In genomic region chr19:14080887-14081796, GRCh38 we compare ENCODE assay signal across 8 cellular contexts. TPM values are rescaled to one million over a fixed set of nuclear protein-coding genes. Genes with fewer than 3 reads are reported as not detected.
A peak's percentile ranks its signal among the peaks of the same experiment; 100 is the strongest.
DNase-seq lines count a peak whose midpoint lies in the region; ATAC-seq, FAIRE-seq and TF ChIP-seq lines count a peak whose summit lies in the region.

No MANE protein-coding gene starts in this region.

- H3K4me3 Mint-ChIP-seq in memory B cell: peak overlapping the region; percentile 91

- H3K4me1 ChIP-seq in H1 (replicated peaks in 1 of 4; ENCODE audit: control insufficient read depth in 3 of 4, insufficient read depth in 4 of 4, low read length in 3 of 4): peaks cover 0 to 3% (median 0%) of the 10 kb centered on the region in 4 experiments; a peak in 1 of 7 replicates

- POLR2A ChIA-PET in H1 (lab: Charles Lee; ENCODE audit: partially characterized antibody): interaction anchor here (0.6 to 2.1 kb wide), 7 partner anchors 11 to 306 kb away, joined by 3 to 6 read pairs (median 3); a partner anchor contains a TSS

- no peaks in the 10 kb centered on the region for H3K79me1 ChIP-seq in H1 (ENCODE audit: low read depth, low read length)

- WGBS in H1 (ENCODE audit: extremely low coverage in 1 of 2, insufficient coverage in 1 of 2, insufficient read length in 1 of 2, insufficient replicate concordance in 2 of 2, low coverage in 1 of 2, low lambda C conversion rate in 2 of 2, missing lambda C conversion rate in 1 of 2), 2 experiments: 3% methylated on average over 39 of the region's 50 CpGs; no CpG with 5 or more reads in 1 of the 2 experiments

- H3K4me3 ChIP-seq in H1 (ENCODE audit: extremely low read depth in 1 of 4, insufficient read depth in 2 of 4, low read depth in 3 of 4, low read length in 4 of 4): peak overlapping the region; percentile 63 to 77 (median 70)

- no peak overlapping the region for H2AK5ac ChIP-seq in H1 (ENCODE audit: low read depth, low read length)

- H4K8ac ChIP-seq in H1 (ENCODE audit: extremely low read depth, insufficient read depth, low read length): no peak overlapping the region

- H4K20me1 ChIP-seq in H1 (replicated peaks in 1 of 2; ENCODE audit: control insufficient read depth in 1 of 2, insufficient read depth in 2 of 2, low read length in 2 of 2): peaks cover 0 to 2% of the 10 kb centered on the region in 2 experiments

- peaks cover 4% of the 10 kb centered on the region; the same call in 1 of the 2 replicates for H3K23me2 ChIP-seq in H1 (ENCODE audit: low read depth, low read length)

- FAIRE-seq in H1 (lab: Jason Lieb, UNC): peak; percentile 96

- H2BK20ac ChIP-seq in H1 (ENCODE audit: low read length): no peak overlapping the region

- TF ChIP-seq POLR2A in H1 (IDR thresholded peaks at IDR 0.05; ENCODE audit: control extremely low read depth in 1 of 2, low read depth in 2 of 2, low read length in 2 of 2): 0 out of 3 replicates have a peak, but pooled peaks of 1 of the 2 experiments have one; percentile 24

- H3K27me3 ChIP-seq in H1 (replicated peaks in 1 of 4; ENCODE audit: control insufficient read depth in 3 of 4, extremely low read depth in 1 of 4, insufficient read depth in 3 of 4, low read length in 3 of 4): peaks cover 0 to 6% (median 0%) of the 10 kb centered on the region in 4 experiments; a peak in 2 of 7 replicates

- H3K4ac ChIP-seq in H1 (replicated peaks; ENCODE audit: insufficient read length, low read depth, low read length): no peak overlapping the region

- CTCF ChIA-PET in H1 (lab: Charles Lee; ENCODE audit: partially characterized antibody): interaction anchor here (0.6 to 11.2 kb wide), 9 partner anchors 10 to 219 kb away, joined by 3 to 75 read pairs (median 8); partner anchors contain the start of genes MISP3 and PALM3

- TF ChIP-seq EP300 in H1 (IDR thresholded peaks at IDR 0.05; ENCODE audit: borderline replicate concordance in 1 of 2, low read depth in 2 of 2, low read length in 2 of 2): no peak

- DNase-seq in COR-L47 (lab: John Stamatoyannopoulos, UW) (peak; percentile 99), HT1080 (ENCODE audit: low read depth) (peak; percentile 98), NOMO-1 (lab: John Stamatoyannopoulos, UW; ENCODE audit: unreplicated experiment in 2 of 2) (peak; percentile 96 to 99), H1 (ENCODE audit: low read depth in 1 of 2, low spot score in 2 of 2) (peak; percentile 97 to 100), memory B cell (ENCODE audit: low spot score in 2 of 2) (peak; percentile 99)
- DNase-seq in activated CD8-positive, alpha-beta memory T cell treated with anti-CD3 and anti-CD28 coated beads for 48 hours (ENCODE audit: low read depth in 2 of 3, low spot score in 2 of 3): peak; percentile 94 to 99 (median 95)
- peak; percentile 100 for DNase-seq in stimulated activated CD8-positive, alpha-beta memory T cell treated with anti-CD3 and anti-CD28 coated beads, Interleukin-12 subunit alpha, Interleukin-12 subunit beta, amount 100 ng/mL, for 1 hour (ENCODE audit: low read depth)

- peak overlapping the region; percentile 87 for H3K27ac Mint-ChIP-seq in memory B cell

- peak; percentile 62 for ATAC-seq in GM21367 (IDR thresholded peaks at IDR 0.05; ENCODE audit: unreplicated experiment)
- peak; percentile 94 for ATAC-seq in memory B cell (ENCODE audit: low read depth)

- no peaks in the 10 kb centered on the region for H3K27me3 Mint-ChIP-seq in memory B cell

- peak overlapping the region; percentile 17 for H3K56ac ChIP-seq in H1 (replicated peaks; ENCODE audit: insufficient read length, low read depth, low read length)

- no peak for TF ChIP-seq CTCF in H1 (IDR thresholded peaks at IDR 0.05; ENCODE audit: control extremely low read depth in 1 of 3, insufficient read depth in 1 of 3, low read depth in 1 of 3, low read length in 3 of 3)

- peaks cover 5% of the 10 kb centered on the region for H3K4me1 Mint-ChIP-seq in memory B cell

- no peaks in the 10 kb centered on the region for H3K9me3 ChIP-seq in H1 (ENCODE audit: insufficient read depth in 2 of 2, low read depth in 1 of 2, low read length in 1 of 2)

- H3K36me3 Mint-ChIP-seq in memory B cell: no peaks in the 10 kb centered on the region

- peak overlapping the region; percentile 78 to 89 for H3K4me2 ChIP-seq in H1 (ENCODE audit: insufficient read depth in 1 of 2, low read depth in 2 of 2, low read length in 2 of 2)

- H2AFZ ChIP-seq in H1 (ENCODE audit: low read length): peak overlapping the region; percentile 77; the same call in 1 of the 2 replicates

- H3K36me3 ChIP-seq in H1 (ENCODE audit: control insufficient read depth in 2 of 4, insufficient read depth in 4 of 4, low read length in 3 of 4): no peaks in the 10 kb centered on the region

- H3K27ac ChIP-seq in H1 (ENCODE audit: low read depth, low read length): no peak overlapping the region

- no peak overlapping the region for H2BK12ac ChIP-seq in H1 (ENCODE audit: low read depth, low read length)

- H2BK15ac ChIP-seq in H1 (ENCODE audit: low read length): no peak overlapping the region

- peak overlapping the region; percentile 40; the same call in 1 of the 2 replicates for H3K18ac ChIP-seq in H1 (ENCODE audit: extremely low read depth, low read length)

- no peaks in the 10 kb centered on the region for H3K79me2 ChIP-seq in H1 (ENCODE audit: control insufficient read depth in 1 of 2, insufficient read depth in 2 of 2, low read length in 2 of 2)

- TF ChIP-seq RAD21 in H1 (IDR thresholded peaks at IDR 0.05 in 1 of 2, conservative IDR thresholded peaks at IDR 0.05 in 1 of 2; ENCODE audit: low read depth in 2 of 2, low read length in 2 of 2): no peak

- no peak overlapping the region for H2BK120ac ChIP-seq in H1 (replicated peaks; ENCODE audit: low read depth, low read length)

- H3K14ac ChIP-seq in H1 (ENCODE audit: insufficient read length): no peak overlapping the region

- no peak overlapping the region for H3K23ac ChIP-seq in H1 (ENCODE audit: insufficient read length)

- H3K9me3 Mint-ChIP-seq in memory B cell: no peaks in the 10 kb centered on the region

- peak overlapping the region; percentile 28 for H4K5ac ChIP-seq in H1 (ENCODE audit: insufficient read length, low read depth, low read length)

- H2BK5ac ChIP-seq in H1 (ENCODE audit: low read depth, low read length): peak overlapping the region; percentile 46; the same call in 1 of the 2 replicates

- H4K91ac ChIP-seq in H1 (replicated peaks; ENCODE audit: insufficient read length, low read length): no peak overlapping the region

- peak overlapping the region in 2 of 4 experiments; percentile 34 to 54; a peak in 2 of 7 replicates for H3K9ac ChIP-seq in H1 (replicated peaks in 1 of 4; ENCODE audit: extremely low read depth in 1 of 4, low read depth in 3 of 4, low read length in 3 of 4)

RNA-seq across cellular contexts. Expression of gene C19orf67, which starts 4.4 kb away (rescaled TPM):
- total RNA-seq in HT1080 (2014; rRNA removed; shearing (Covaris generic)): 0.23 TPM in 1 of 2 replicates, not detected in the other
- not detected in 2 replicates for polyA plus RNA-seq in HT1080 (2015; cell fraction: cytosol; rRNA removed)
- not detected in 2 replicates for polyA plus RNA-seq in HT1080 (2015; cell fraction: nucleus; rRNA removed)
- 0.52 TPM in 1 of 2 replicates, not detected in the other for total RNA-seq in H1 (2021; fragmentation: NEBNext Ultra II Directional; extraction: Animal tissue kit (Norgen Biotek cat#: 25700))
- 0.12 and 0.25 TPM in 2 replicates for polyA plus RNA-seq in H1 (2011; rRNA removed)
- 0.23 TPM for polyA plus RNA-seq in H1 (2011; cell fraction: cytosol; rRNA removed)
- polyA plus RNA-seq in H1 (2011; cell fraction: nucleus; rRNA removed): 0.37 TPM
- not detected in 4 replicates for polyA plus RNA-seq in H1 (2012, experiment 1 of 2)
- 0.46 TPM for polyA plus RNA-seq in H1 (2012, experiment 2 of 2)
- polyA plus RNA-seq in H1 (2013, experiment 1 of 2): 0.04 TPM
- 0.11 TPM for polyA plus RNA-seq in H1 (2013, experiment 2 of 2)
- 0.19 and 0.37 TPM in 2 replicates for polyA minus RNA-seq in H1 (2011; rRNA and poly(A)+ RNA removed)
- not detected for polyA minus RNA-seq in H1 (2011; cell fraction: cytosol; rRNA and poly(A)+ RNA removed)
- polyA minus RNA-seq in H1 (2011; cell fraction: nucleus; rRNA and poly(A)+ RNA removed): not detected

RNA-seq across cellular contexts. Expression of gene MISP3, which starts 8.6 kb away (rescaled TPM):
- total RNA-seq in HT1080 (2014; rRNA removed; shearing (Covaris generic)): 1.4 and 1.5 TPM in 2 replicates
- polyA plus RNA-seq in HT1080 (2015; cell fraction: cytosol; rRNA removed): 0.35 and 0.54 TPM in 2 replicates
- polyA plus RNA-seq in HT1080 (2015; cell fraction: nucleus; rRNA removed): 0.74 and 1.1 TPM in 2 replicates
- total RNA-seq in H1 (2021; fragmentation: NEBNext Ultra II Directional; extraction: Animal tissue kit (Norgen Biotek cat#: 25700)): 0.92 and 1.4 TPM in 2 replicates
- 0.74 and 0.96 TPM in 2 replicates for polyA plus RNA-seq in H1 (2011; rRNA removed)
- polyA plus RNA-seq in H1 (2011; cell fraction: cytosol; rRNA removed): 1.3 TPM
- polyA plus RNA-seq in H1 (2011; cell fraction: nucleus; rRNA removed): 2.1 TPM
- 1.2 to 2.2 TPM (median 1.6 TPM) in 4 replicates for polyA plus RNA-seq in H1 (2012, experiment 1 of 2)
- 0.89 TPM for polyA plus RNA-seq in H1 (2012, experiment 2 of 2)
- 1.3 TPM for polyA plus RNA-seq in H1 (2013, experiment 1 of 2)
- 1.2 TPM for polyA plus RNA-seq in H1 (2013, experiment 2 of 2)
- 0.10 and 0.16 TPM in 2 replicates for polyA minus RNA-seq in H1 (2011; rRNA and poly(A)+ RNA removed)
- not detected for polyA minus RNA-seq in H1 (2011; cell fraction: cytosol; rRNA and poly(A)+ RNA removed)
- polyA minus RNA-seq in H1 (2011; cell fraction: nucleus; rRNA and poly(A)+ RNA removed): 0.80 TPM

RNA-seq across cellular contexts. Expression of gene SAMD1, which starts 9.4 kb away (rescaled TPM):
- 67.3 and 74.3 TPM in 2 replicates for total RNA-seq in HT1080 (2014; rRNA removed; shearing (Covaris generic))
- polyA plus RNA-seq in HT1080 (2015; cell fraction: cytosol; rRNA removed): 32.4 and 40.7 TPM in 2 replicates
- 33.9 and 40.2 TPM in 2 replicates for polyA plus RNA-seq in HT1080 (2015; cell fraction: nucleus; rRNA removed)
- 95.7 and 100 TPM in 2 replicates for total RNA-seq in H1 (2021; fragmentation: NEBNext Ultra II Directional; extraction: Animal tissue kit (Norgen Biotek cat#: 25700))
- 40.0 and 52.4 TPM in 2 replicates for polyA plus RNA-seq in H1 (2011; rRNA removed)
- 48.4 TPM for polyA plus RNA-seq in H1 (2011; cell fraction: cytosol; rRNA removed)
- 118 TPM for polyA plus RNA-seq in H1 (2011; cell fraction: nucleus; rRNA removed)
- 53.3 to 76.4 TPM (median 71.1 TPM) in 4 replicates for polyA plus RNA-seq in H1 (2012, experiment 1 of 2)
- 74.0 TPM for polyA plus RNA-seq in H1 (2012, experiment 2 of 2)
- polyA plus RNA-seq in H1 (2013, experiment 1 of 2): 83.6 TPM
- polyA plus RNA-seq in H1 (2013, experiment 2 of 2): 81.7 TPM
- polyA minus RNA-seq in H1 (2011; rRNA and poly(A)+ RNA removed): 7.6 and 10.5 TPM in 2 replicates
- polyA minus RNA-seq in H1 (2011; cell fraction: cytosol; rRNA and poly(A)+ RNA removed): 26.8 TPM
- polyA minus RNA-seq in H1 (2011; cell fraction: nucleus; rRNA and poly(A)+ RNA removed): 18.2 TPM

RNA-seq across cellular contexts. Expression of gene PALM3, which starts 19.3 kb away (rescaled TPM):
- total RNA-seq in HT1080 (2014; rRNA removed; shearing (Covaris generic)): 1.5 and 3.9 TPM in 2 replicates
- polyA plus RNA-seq in HT1080 (2015; cell fraction: cytosol; rRNA removed): 0.05 and 0.33 TPM in 2 replicates
- 0.08 TPM in 1 of 2 replicates, not detected in the other for polyA plus RNA-seq in HT1080 (2015; cell fraction: nucleus; rRNA removed)
- total RNA-seq in H1 (2021; fragmentation: NEBNext Ultra II Directional; extraction: Animal tissue kit (Norgen Biotek cat#: 25700)): 31.3 and 33.1 TPM in 2 replicates
- polyA plus RNA-seq in H1 (2011; rRNA removed): 5.8 and 12.1 TPM in 2 replicates
- 21.0 TPM for polyA plus RNA-seq in H1 (2011; cell fraction: cytosol; rRNA removed)
- 11.7 TPM for polyA plus RNA-seq in H1 (2011; cell fraction: nucleus; rRNA removed)
- 26.0 to 38.6 TPM (median 32.7 TPM) in 4 replicates for polyA plus RNA-seq in H1 (2012, experiment 1 of 2)
- polyA plus RNA-seq in H1 (2012, experiment 2 of 2): 10.6 TPM
- 18.2 TPM for polyA plus RNA-seq in H1 (2013, experiment 1 of 2)
- 18.3 TPM for polyA plus RNA-seq in H1 (2013, experiment 2 of 2)
- 3.2 and 3.3 TPM in 2 replicates for polyA minus RNA-seq in H1 (2011; rRNA and poly(A)+ RNA removed)
- 6.1 TPM for polyA minus RNA-seq in H1 (2011; cell fraction: cytosol; rRNA and poly(A)+ RNA removed)
- 4.0 TPM for polyA minus RNA-seq in H1 (2011; cell fraction: nucleus; rRNA and poly(A)+ RNA removed)

RNA-seq across cellular contexts. Expression of gene PRKACA, which starts 36.4 kb away (rescaled TPM):
- total RNA-seq in HT1080 (2014; rRNA removed; shearing (Covaris generic)): 17.6 and 25.6 TPM in 2 replicates
- 55.5 and 56.9 TPM in 2 replicates for polyA plus RNA-seq in HT1080 (2015; cell fraction: cytosol; rRNA removed)
- polyA plus RNA-seq in HT1080 (2015; cell fraction: nucleus; rRNA removed): 24.0 and 24.9 TPM in 2 replicates
- 48.2 and 52.8 TPM in 2 replicates for total RNA-seq in H1 (2021; fragmentation: NEBNext Ultra II Directional; extraction: Animal tissue kit (Norgen Biotek cat#: 25700))
- polyA plus RNA-seq in H1 (2011; rRNA removed): 14.2 and 22.4 TPM in 2 replicates
- polyA plus RNA-seq in H1 (2011; cell fraction: cytosol; rRNA removed): 17.2 TPM
- polyA plus RNA-seq in H1 (2011; cell fraction: nucleus; rRNA removed): 22.5 TPM
- 39.6 to 48.7 TPM (median 46.6 TPM) in 4 replicates for polyA plus RNA-seq in H1 (2012, experiment 1 of 2)
- 44.8 TPM for polyA plus RNA-seq in H1 (2012, experiment 2 of 2)
- 37.2 TPM for polyA plus RNA-seq in H1 (2013, experiment 1 of 2)
- 37.9 TPM for polyA plus RNA-seq in H1 (2013, experiment 2 of 2)
- 15.4 and 30.5 TPM in 2 replicates for polyA minus RNA-seq in H1 (2011; rRNA and poly(A)+ RNA removed)
- polyA minus RNA-seq in H1 (2011; cell fraction: cytosol; rRNA and poly(A)+ RNA removed): 10.6 TPM
- 12.3 TPM for polyA minus RNA-seq in H1 (2011; cell fraction: nucleus; rRNA and poly(A)+ RNA removed)
